In genomic region chr4:164293776-164294175, GRCh38 we compare ENCODE assay signal across 20 cellular contexts.
DNase-seq lines count a peak whose midpoint lies in the region; FAIRE-seq and TF ChIP-seq lines count a peak whose summit lies in the region.
"Had no signal": no experiment of that assay in that cellular context is flagged by ENCODE, and none has a peak within 500 bp of the region (broad histone marks: within the 10 kb centered on the region; RNA-seq: fewer than 3 reads in every experiment).

No MANE protein-coding gene starts in this region.

- H3K9me3 ChIP-seq in HAP-1 (no peaks in the 10 kb centered on the region; the same call in 1 of the 2 replicates), MG63 (peaks cover 2% of the 10 kb centered on the region; the same call in 1 of the 2 replicates)
- H3K9me3 ChIP-seq: BE2C, BLaER1 had no signal

- no peak for DNase-seq in HAP-1 (ENCODE audit: low spot score in 2 of 2)
- peak; percentile 69 for DNase-seq in MG63
- DNase-seq in retinal pigment epithelial cell (ENCODE audit: low read depth): peak; percentile 30
- DNase-seq in SW 1271 (lab: John Stamatoyannopoulos, UW): no peak
- DNase-seq in D721Med (ENCODE audit: insufficient read length, low spot score): no peak
- DNase-seq: 8988T; ACHN; BE2C; C1 segment of cervical spinal cord; CD4-positive, alpha-beta memory T cell; CD4-positive, CD25-positive, alpha-beta regulatory T cell; CD8-positive, alpha-beta memory T cell; COR-L47; DMS79 treated with DMSO at 0.1 percent for 48 hours; GF-D8 had no signal

- H3K36me3 ChIP-seq in HAP-1 (replicated peaks) (no peaks in the 10 kb centered on the region), MG63 (no peaks in the 10 kb centered on the region)
- H3K36me3 ChIP-seq: BE2C, BLaER1 had no signal

- H3K4me1 ChIP-seq in HAP-1: no peaks in the 10 kb centered on the region
- H3K4me1 ChIP-seq: BE2C, BLaER1 had no signal

- in situ Hi-C loops in HAP-1 (cut with MboI; ENCODE audit: low sequenced_read_pairs): no loop called here

- TF ChIP-seq CTCF in retinal pigment epithelial cell (conservative IDR thresholded peaks at IDR 0.05; ENCODE audit: low read depth, low read length) (no peak), D721Med (IDR thresholded peaks at IDR 0.05; ENCODE audit: insufficient read depth, missing control alignments) (no peak)

- FAIRE-seq in D721Med (lab: Jason Lieb, UNC): no peak
- FAIRE-seq: A204.1, G401.6, GM12891, GM19239 had no signal

- H3K4me3 ChIP-seq in HAP-1 (peak overlapping the region; percentile 10), MG63 (no peak overlapping the region), retinal pigment epithelial cell (ENCODE audit: low read length) (no peak overlapping the region)
- H3K4me3 ChIP-seq: BLaER1 had no signal

- no peaks in the 10 kb centered on the region for H3K27me3 ChIP-seq in HAP-1 (ENCODE audit: low read depth)
- H3K27me3 ChIP-seq in MG63: no peaks in the 10 kb centered on the region
- H3K27me3 ChIP-seq: BE2C, BLaER1 had no signal

Comparison
In these comparisons a context has a peak if more than half of its experiments do, and no peak if none do; other contexts are left out.
1. DNase-seq: peak in MG63 (single experiment) and retinal pigment epithelial cell (single experiment); none in HAP-1 (0 of 2), SW 1271 (0 of 2) and D721Med (single experiment).